20 cellular contexts compared by ENCODE assay signal in the genomic region with DNA sequence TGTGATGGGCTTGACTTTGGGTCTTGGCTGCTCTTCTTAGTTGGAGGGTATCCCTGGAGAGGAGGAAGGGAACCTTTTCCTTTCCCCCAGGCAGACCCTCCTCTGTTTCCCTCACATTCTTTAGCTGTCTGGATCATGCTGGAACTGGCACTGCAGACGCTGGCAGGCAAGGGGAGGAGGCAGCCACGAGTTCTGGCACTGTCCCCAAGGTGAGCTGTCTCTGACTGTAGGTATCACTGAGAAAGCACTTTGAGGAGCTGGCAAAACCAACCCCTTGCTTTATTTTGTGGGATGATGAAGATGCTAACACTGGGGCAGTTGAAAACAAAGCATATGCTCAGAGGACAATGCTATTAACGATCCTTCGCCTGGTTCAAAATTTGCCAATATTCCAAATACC.
"Had no signal": no experiment of that assay in that cellular context is flagged by ENCODE, and none has a peak within 500 bp of the region (broad histone marks: within the 10 kb centered on the region; RNA-seq: fewer than 3 reads in every experiment).

No MANE protein-coding gene starts in this region.

- H3K27ac Mint-ChIP-seq: naive B cell; nephron; stimulated activated memory B cell treated with anti-CD40 and anti-IgM and Interleukin-4, amounts not matched to agents 10 μg/mL and 1 μg/mL and 100 μg/mL, for 72 hours; stimulated activated naive CD8-positive, alpha-beta T cell treated with anti-CD3 and anti-CD28 coated beads, Interleukin-15, Interleukin-2, amounts not matched to agents 100 ng/mL and 50 ng/mL, for 24 hours had no signal

- H3K9me3 Mint-ChIP-seq: naive B cell; nephron; stimulated activated memory B cell treated with anti-CD40 and anti-IgM and Interleukin-4, amounts not matched to agents 10 μg/mL and 1 μg/mL and 100 μg/mL, for 72 hours; stimulated activated naive CD8-positive, alpha-beta T cell treated with anti-CD3 and anti-CD28 coated beads, Interleukin-15, Interleukin-2, amounts not matched to agents 100 ng/mL and 50 ng/mL, for 24 hours had no signal

- DNase-seq: effector memory CD4-positive, alpha-beta T cell; foreskin melanocyte; head of caudate nucleus; hippocampal formation; mesendoderm; naive B cell; spleen; stimulated activated CD4-positive, alpha-beta T cell treated with anti-CD3 and anti-CD28 coated beads, Interleukin-15, amount 100 ng/mL, for 24 hours; stimulated activated CD4-positive, alpha-beta T cell treated with anti-CD3 and anti-CD28 coated beads, Interleukin-1b, Interleukin-23, amount 100 ng/mL, for 48 hours; stimulated activated CD4-positive, alpha-beta T cell treated with anti-CD3 and anti-CD28 coated beads, Interleukin-4, amount 100 ng/mL, for 24 hours; tibial artery; upper lobe of left lung; uterus had no signal

- H3K27ac ChIP-seq: spleen, tibial artery, upper lobe of left lung, uterus had no signal

- H3K9me3 ChIP-seq: spleen, tibial artery, upper lobe of left lung, uterus had no signal

- H3K4me1 Mint-ChIP-seq: naive B cell; nephron; stimulated activated memory B cell treated with anti-CD40 and anti-IgM and Interleukin-4, amounts not matched to agents 10 μg/mL and 1 μg/mL and 100 μg/mL, for 72 hours had no signal

- H3K4me3 Mint-ChIP-seq: naive B cell; nephron; stimulated activated memory B cell treated with anti-CD40 and anti-IgM and Interleukin-4, amounts not matched to agents 10 μg/mL and 1 μg/mL and 100 μg/mL, for 72 hours; stimulated activated naive CD8-positive, alpha-beta T cell treated with anti-CD3 and anti-CD28 coated beads, Interleukin-15, Interleukin-2, amounts not matched to agents 100 ng/mL and 50 ng/mL, for 24 hours had no signal

- H3K27me3 Mint-ChIP-seq: naive B cell; stimulated activated memory B cell treated with anti-CD40 and anti-IgM and Interleukin-4, amounts not matched to agents 10 μg/mL and 1 μg/mL and 100 μg/mL, for 72 hours; stimulated activated naive CD8-positive, alpha-beta T cell treated with anti-CD3 and anti-CD28 coated beads, Interleukin-15, Interleukin-2, amounts not matched to agents 100 ng/mL and 50 ng/mL, for 24 hours had no signal

- H3K4me1 ChIP-seq: spleen, tibial artery, upper lobe of left lung, uterus had no signal

- ATAC-seq: left lobe of liver; sciatic nerve; stimulated activated memory B cell treated with anti-CD40 and anti-IgM and Interleukin-4, amounts not matched to agents 10 μg/mL and 1 μg/mL and 100 μg/mL, for 72 hours had no signal

- H3K27me3 ChIP-seq: spleen, tibial artery, upper lobe of left lung, uterus had no signal

- H3K4me3 ChIP-seq: lung, spleen, tibial artery, upper lobe of left lung, uterus had no signal

- H3K36me3 Mint-ChIP-seq: naive B cell; stimulated activated memory B cell treated with anti-CD40 and anti-IgM and Interleukin-4, amounts not matched to agents 10 μg/mL and 1 μg/mL and 100 μg/mL, for 72 hours had no signal

- H3K36me3 ChIP-seq: spleen, tibial artery, upper lobe of left lung, uterus had no signal

- FAIRE-seq: endometrium had no signal
